In the genomic region with DNA sequence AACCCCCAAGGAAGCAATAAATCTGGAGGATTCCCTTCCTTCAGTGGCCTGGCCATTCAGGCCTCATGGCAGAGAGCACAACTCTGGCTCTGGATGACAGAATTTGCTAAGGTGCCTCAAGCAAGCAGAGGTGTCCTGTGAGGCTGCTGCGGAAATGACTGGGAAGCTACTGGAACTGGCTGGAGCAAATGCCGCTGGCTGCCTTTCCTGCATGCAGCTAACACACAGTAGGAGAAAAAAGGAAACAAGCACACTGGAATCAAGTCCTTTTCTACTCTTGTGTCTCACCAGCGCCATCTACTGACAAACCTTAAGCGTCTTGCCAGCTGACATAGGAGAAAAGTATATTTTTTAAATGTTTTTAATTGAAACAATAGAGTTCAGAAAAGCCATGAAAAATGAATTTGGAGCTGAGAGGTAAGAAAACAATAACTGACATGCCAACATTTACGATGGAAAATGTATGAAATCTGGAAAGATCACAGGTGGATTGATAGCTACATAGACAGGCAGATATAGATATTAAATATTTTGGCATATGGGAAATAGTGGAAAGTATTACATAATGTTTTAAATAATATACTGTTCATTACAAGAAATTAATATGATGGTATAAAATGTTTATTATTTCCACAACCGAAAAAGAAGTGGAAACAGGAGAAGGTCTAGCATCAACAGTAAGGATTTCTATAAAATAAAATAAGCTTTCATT, we compare ENCODE assay signal across 8 cellular contexts.
A peak's percentile ranks its signal among the peaks of the same experiment; 100 is the strongest.
DNase-seq lines count a peak whose midpoint lies in the region; ATAC-seq and TF ChIP-seq lines count a peak whose summit lies in the region.

No MANE protein-coding gene starts in this region.

- H3K36me3 Mint-ChIP-seq in activated T-cell treated with anti-CD3 and anti-CD28 coated beads, Interleukin-2, amount 50 U/mL, for 24 hours (ENCODE audit: low read depth): no peaks in the 10 kb centered on the region
- H3K36me3 Mint-ChIP-seq in endothelial cell (ENCODE audit: low read depth, unreplicated experiment): no peaks in the 10 kb centered on the region
- no peaks in the 10 kb centered on the region for H3K36me3 Mint-ChIP-seq in nephron (ENCODE audit: low read depth)

- DNase-seq in activated T-cell treated with anti-CD3 and anti-CD28 coated beads, Interleukin-2, amount 50 U/mL, for 48 hours: peak; percentile 23
- DNase-seq in activated T-cell treated with anti-CD3 and anti-CD28 coated beads, Interleukin-2, amount 50 U/mL, for 24 hours: no peak
- peak; percentile 79 to 83 for DNase-seq in HAP-1 (ENCODE audit: low spot score in 2 of 2)
- peak; percentile 62 for DNase-seq in MV-4-11 (lab: John Stamatoyannopoulos, UW)
- no peak for DNase-seq in RWPE2 (ENCODE audit: low spot score)
- peak; percentile 81 for DNase-seq in endothelial cell (ENCODE audit: low spot score)

- H3K4me3 ChIP-seq in HAP-1 (no peak overlapping the region), RWPE2 (ENCODE audit: severe bottlenecking) (no peak overlapping the region)

- H3K4me3 Mint-ChIP-seq in activated T-cell treated with anti-CD3 and anti-CD28 coated beads, Interleukin-2, amount 50 U/mL, for 24 hours: no peak overlapping the region
- no peak overlapping the region for H3K4me3 Mint-ChIP-seq in endothelial cell (ENCODE audit: unreplicated experiment)
- no peak overlapping the region for H3K4me3 Mint-ChIP-seq in nephron

- H3K4me1 ChIP-seq in HAP-1 (peaks cover 12% of the 10 kb centered on the region), RWPE2 (ENCODE audit: insufficient read depth, poor library complexity, severe bottlenecking) (no peaks in the 10 kb centered on the region)

- in situ Hi-C loops in HAP-1 (cut with MboI; ENCODE audit: low sequenced_read_pairs): loop anchor here (25.0 kb wide), 1 partner anchor 264 kb away; no protein-coding TSS in a partner anchor

- H3K27ac Mint-ChIP-seq in activated T-cell treated with anti-CD3 and anti-CD28 coated beads, Interleukin-2, amount 50 U/mL, for 24 hours: no peak overlapping the region
- no peak overlapping the region for H3K27ac Mint-ChIP-seq in endothelial cell (ENCODE audit: unreplicated experiment)
- peak overlapping the region; percentile 15 to 52 (median 30) for H3K27ac Mint-ChIP-seq in nephron

- TF ChIP-seq CTCF in RWPE2 (IDR thresholded peaks at IDR 0.05; ENCODE audit: poor library complexity, severe bottlenecking) (peak; percentile 92), endothelial cell (IDR thresholded peaks at IDR 0.05; ENCODE audit: unreplicated experiment) (peak; percentile 88), nephron (IDR thresholded peaks at IDR 0.05; ENCODE audit: unreplicated experiment in 3 of 3) (peak; percentile 82 to 88 (median 88))

- no peaks in the 10 kb centered on the region for H3K4me1 Mint-ChIP-seq in activated T-cell treated with anti-CD3 and anti-CD28 coated beads, Interleukin-2, amount 50 U/mL, for 24 hours (ENCODE audit: low read depth)
- peaks cover 4% of the 10 kb centered on the region for H3K4me1 Mint-ChIP-seq in endothelial cell (ENCODE audit: unreplicated experiment)
- H3K4me1 Mint-ChIP-seq in nephron: peaks cover 24% of the 10 kb centered on the region

- H3K27me3 ChIP-seq in HAP-1 (ENCODE audit: low read depth): no peaks in the 10 kb centered on the region
- no peaks in the 10 kb centered on the region for H3K27me3 ChIP-seq in RWPE2 (ENCODE audit: insufficient read depth, poor library complexity, severe bottlenecking)

- H3K9me3 ChIP-seq in HAP-1 (no peaks in the 10 kb centered on the region), RWPE2 (ENCODE audit: severe bottlenecking) (no peaks in the 10 kb centered on the region)

- peak; percentile 60; the same call in 2 of the 3 replicates for ATAC-seq in RWPE2 (ENCODE audit: low read depth)
- ATAC-seq in HG03108 (IDR thresholded peaks at IDR 0.05; ENCODE audit: unreplicated experiment): no peak

- H3K27ac ChIP-seq in RWPE2 (ENCODE audit: poor library complexity, severe bottlenecking): no peak overlapping the region

- H3K36me3 ChIP-seq in HAP-1 (replicated peaks): no peaks in the 10 kb centered on the region
- H3K36me3 ChIP-seq in RWPE2 (ENCODE audit: low read depth): no peaks in the 10 kb centered on the region

- H3K27me3 Mint-ChIP-seq in activated T-cell treated with anti-CD3 and anti-CD28 coated beads, Interleukin-2, amount 50 U/mL, for 24 hours: no peaks in the 10 kb centered on the region
- H3K27me3 Mint-ChIP-seq in endothelial cell (ENCODE audit: unreplicated experiment) (peaks cover 2% of the 10 kb centered on the region), nephron (ENCODE audit: low read depth) (no peaks in the 10 kb centered on the region)

- no peaks in the 10 kb centered on the region for H3K9me3 Mint-ChIP-seq in activated T-cell treated with anti-CD3 and anti-CD28 coated beads, Interleukin-2, amount 50 U/mL, for 24 hours
- no peaks in the 10 kb centered on the region for H3K9me3 Mint-ChIP-seq in endothelial cell (ENCODE audit: unreplicated experiment)
- no peaks in the 10 kb centered on the region for H3K9me3 Mint-ChIP-seq in nephron

Comparison
In these comparisons a context has a peak if more than half of its experiments do, and no peak if none do; other contexts are left out.
1. DNase-seq: peak in activated T-cell treated with anti-CD3 and anti-CD28 coated beads, Interleukin-2, amount 50 U/mL, for 48 hours (2 of 2), HAP-1 (2 of 2), MV-4-11 (single experiment) and endothelial cell (single experiment); none in activated T-cell treated with anti-CD3 and anti-CD28 coated beads, Interleukin-2, amount 50 U/mL, for 24 hours (single experiment) and RWPE2 (single experiment).
2. H3K27ac Mint-ChIP-seq: peak in nephron (3 of 3); none in activated T-cell treated with anti-CD3 and anti-CD28 coated beads, Interleukin-2, amount 50 U/mL, for 24 hours (single experiment) and endothelial cell (single experiment).
3. Peak in every context shown above with its lines, with median percentiles within 50 percentile points of each other: CTCF ChIP-seq.